Comparison of ENCODE assay signal across 1 cellular context in the genomic region with DNA sequence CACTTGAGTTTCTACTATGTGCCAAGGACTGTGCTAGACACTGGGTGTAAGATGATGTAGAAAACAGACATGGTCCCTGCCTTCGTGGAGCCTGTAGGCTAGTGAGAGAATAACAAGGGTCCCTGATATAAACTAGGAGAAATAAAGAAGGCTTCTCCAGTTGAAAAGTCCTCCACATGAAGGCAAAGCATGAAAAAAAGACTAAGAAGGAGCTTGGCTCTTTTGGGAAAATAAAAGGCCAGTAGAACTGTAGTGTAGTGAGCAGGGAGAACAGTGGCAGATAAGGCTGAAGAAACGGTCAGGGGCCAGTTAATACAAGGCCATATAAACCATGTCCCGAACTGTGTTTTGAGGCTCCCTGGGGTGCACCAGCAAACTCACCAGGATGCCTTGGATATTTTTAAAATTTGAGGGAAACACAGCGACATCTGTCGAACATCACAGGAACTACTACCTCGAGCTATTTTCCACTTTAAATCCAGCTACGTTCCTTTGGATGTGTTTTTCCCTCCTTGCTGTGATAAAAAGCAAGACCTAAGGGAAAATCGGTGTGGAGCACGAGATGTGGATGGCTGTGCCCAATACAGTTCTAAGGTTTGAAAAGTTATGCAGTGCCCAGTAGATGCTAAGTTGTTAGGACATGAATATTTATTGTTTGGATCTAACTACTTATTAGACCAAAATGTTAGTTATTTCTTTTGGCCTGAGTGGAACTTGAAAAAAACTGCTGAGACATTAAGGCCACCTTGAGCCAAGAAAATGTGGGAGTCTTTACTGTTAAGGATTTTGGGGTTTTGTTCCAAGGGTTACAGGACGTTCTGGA.
TF ChIP-seq lines count a peak whose summit lies in the region.

No MANE protein-coding gene starts in this region.

TF ChIP-seq in HEK293, 187 proteins besides CTCF, POLR2A, EP300 and RAD21 (continued from another document):
- TF ChIP-seq, protein P1, sequence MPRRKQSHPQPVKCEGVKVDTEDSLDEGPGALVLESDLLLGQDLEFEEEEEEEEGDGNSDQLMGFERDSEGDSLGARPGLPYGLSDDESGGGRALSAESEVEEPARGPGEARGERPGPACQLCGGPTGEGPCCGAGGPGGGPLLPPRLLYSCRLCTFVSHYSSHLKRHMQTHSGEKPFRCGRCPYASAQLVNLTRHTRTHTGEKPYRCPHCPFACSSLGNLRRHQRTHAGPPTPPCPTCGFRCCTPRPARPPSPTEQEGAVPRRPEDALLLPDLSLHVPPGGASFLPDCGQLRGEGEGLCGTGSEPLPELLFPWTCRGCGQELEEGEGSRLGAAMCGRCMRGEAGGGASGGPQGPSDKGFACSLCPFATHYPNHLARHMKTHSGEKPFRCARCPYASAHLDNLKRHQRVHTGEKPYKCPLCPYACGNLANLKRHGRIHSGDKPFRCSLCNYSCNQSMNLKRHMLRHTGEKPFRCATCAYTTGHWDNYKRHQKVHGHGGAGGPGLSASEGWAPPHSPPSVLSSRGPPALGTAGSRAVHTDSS (tag by site-specific recombination; IDR thresholded peaks at IDR 0.05): no peak
- TF ChIP-seq, protein P2, sequence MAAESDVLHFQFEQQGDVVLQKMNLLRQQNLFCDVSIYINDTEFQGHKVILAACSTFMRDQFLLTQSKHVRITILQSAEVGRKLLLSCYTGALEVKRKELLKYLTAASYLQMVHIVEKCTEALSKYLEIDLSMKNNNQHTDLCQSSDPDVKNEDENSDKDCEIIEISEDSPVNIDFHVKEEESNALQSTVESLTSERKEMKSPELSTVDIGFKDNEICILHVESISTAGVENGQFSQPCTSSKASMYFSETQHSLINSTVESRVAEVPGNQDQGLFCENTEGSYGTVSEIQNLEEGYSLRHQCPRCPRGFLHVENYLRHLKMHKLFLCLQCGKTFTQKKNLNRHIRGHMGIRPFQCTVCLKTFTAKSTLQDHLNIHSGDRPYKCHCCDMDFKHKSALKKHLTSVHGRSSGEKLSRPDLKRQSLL (tag by site-specific recombination; IDR thresholded peaks at IDR 0.05): no peak
- TF ChIP-seq ZBTB7A (tag by site-specific recombination; IDR thresholded peaks at IDR 0.05; ENCODE audit: low read depth): no peak
- no peak for TF ChIP-seq KLF10 (tag by site-specific recombination; IDR thresholded peaks at IDR 0.05)
- no peak for TF ChIP-seq ZNF596 (tag by site-specific recombination; IDR thresholded peaks at IDR 0.05)
- TF ChIP-seq ZNF157 (tag by site-specific recombination; IDR thresholded peaks at IDR 0.05): no peak
- TF ChIP-seq KLF8 (tag by site-specific recombination; IDR thresholded peaks at IDR 0.05): no peak
- TF ChIP-seq, protein P3, sequence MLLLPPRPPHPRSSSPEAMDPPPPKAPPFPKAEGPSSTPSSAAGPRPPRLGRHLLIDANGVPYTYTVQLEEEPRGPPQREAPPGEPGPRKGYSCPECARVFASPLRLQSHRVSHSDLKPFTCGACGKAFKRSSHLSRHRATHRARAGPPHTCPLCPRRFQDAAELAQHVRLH (tag by site-specific recombination; IDR thresholded peaks at IDR 0.05): no peak
- no peak for TF ChIP-seq ZFP41 (tag by site-specific recombination; IDR thresholded peaks at IDR 0.05; ENCODE audit: borderline replicate concordance)
- no peak for TF ChIP-seq ZFP69B (tag by site-specific recombination; IDR thresholded peaks at IDR 0.05)
- no peak for TF ChIP-seq ZNF248 (tag by site-specific recombination; IDR thresholded peaks at IDR 0.05)
- TF ChIP-seq ZNF707 (tag by site-specific recombination; IDR thresholded peaks at IDR 0.05): no peak
- no peak for TF ChIP-seq ZNF23 (tag by site-specific recombination; IDR thresholded peaks at IDR 0.05; ENCODE audit: borderline replicate concordance)
- no peak for TF ChIP-seq GLIS1 (tag by site-specific recombination; IDR thresholded peaks at IDR 0.05)
- no peak for TF ChIP-seq HOXD13 (CRISPR knock-in tag; IDR thresholded peaks at IDR 0.05; ENCODE audit: borderline replicate concordance)
TF ChIP-seq in HEK293: peak in this region for 8.
